In genomic region chr19:5789886-5790572, GRCh38 we compare ENCODE assay signal across 8 cellular contexts. TPM values are rescaled to one million over a fixed set of nuclear protein-coding genes. Genes with fewer than 3 reads are reported as not detected.
DNase-seq lines count a peak whose midpoint lies in the region; ATAC-seq, FAIRE-seq and TF ChIP-seq lines count a peak whose summit lies in the region.

No MANE protein-coding gene starts in this region.

- POLR2A ChIA-PET in HepG2 (lab: Yijun Ruan, JAX), result interaction anchor here (1.2 to 2.0 kb wide), 9 partner anchors 9 to 114 kb away, joined by 3 to 7 read pairs (median 4); partner anchors contain the start of genes CATSPERD, LONP1 and NDUFA11

- H3K4me3 ChIP-seq in astrocyte (ENCODE audit: insufficient read depth, low read depth, low read length) (peak overlapping the region; percentile 76), HepG2 (replicated peaks in 1 of 3; ENCODE audit: insufficient read depth in 1 of 3, low read depth in 2 of 3, low read length in 3 of 3) (peak overlapping the region; percentile 50 to 79 (median 63))

- peaks cover 7% of the 10 kb centered on the region for H3K4me1 ChIP-seq in astrocyte (ENCODE audit: insufficient read depth, low read length)
- peaks cover 29% of the 10 kb centered on the region for H3K4me1 ChIP-seq in HepG2 (ENCODE audit: insufficient read depth, low read length)

- H3K4me3 Mint-ChIP-seq in activated CD4-positive, alpha-beta T cell treated with anti-CD3 and anti-CD28 coated beads, Interleukin-2, amount 10 ng/mL, durations not matched to agents 24 days and 14 days, result peak overlapping the region; percentile 96
- H3K4me3 Mint-ChIP-seq in astrocyte (ENCODE audit: unreplicated experiment), result peak overlapping the region; percentile 98

- BruUV-seq in HepG2 (replicated peaks; lab: Mats Ljungman, UMichigan), result no TSS peak

- peak overlapping the region; percentile 100 for H3K27ac Mint-ChIP-seq in activated CD4-positive, alpha-beta T cell treated with anti-CD3 and anti-CD28 coated beads, Interleukin-2, amount 10 ng/mL, durations not matched to agents 24 days and 14 days
- H3K27ac Mint-ChIP-seq in astrocyte (ENCODE audit: unreplicated experiment), result peak overlapping the region; percentile 99

- in situ Hi-C loops in HepG2 (cut with HindIII; ENCODE audit: extremely low pct_ligation_motif_present, low pct_unique_long_range_greater_than_20kb), result no loop called here

- H3K36me3 Mint-ChIP-seq in activated CD4-positive, alpha-beta T cell treated with anti-CD3 and anti-CD28 coated beads, Interleukin-2, amount 10 ng/mL, durations not matched to agents 24 days and 14 days (ENCODE audit: low read depth), result peaks cover 42% of the 10 kb centered on the region
- peaks cover 9% of the 10 kb centered on the region for H3K36me3 Mint-ChIP-seq in astrocyte (ENCODE audit: low read depth, unreplicated experiment)

- H3K4me2 ChIP-seq in astrocyte (ENCODE audit: low read length), result peak overlapping the region; percentile 86
- H3K4me2 ChIP-seq in HepG2 (ENCODE audit: low read depth, low read length), result peak overlapping the region; percentile 92

- H4K20me1 ChIP-seq in astrocyte (ENCODE audit: insufficient read depth, low read length) (peaks cover 7% of the 10 kb centered on the region), HepG2 (ENCODE audit: insufficient read depth, low read length) (no peaks in the 10 kb centered on the region)

- H2AFZ ChIP-seq in astrocyte (ENCODE audit: low read depth, low read length) (no peak overlapping the region), HepG2 (ENCODE audit: low read length) (no peak overlapping the region)

- WGBS in HepG2 (ENCODE audit: low lambda C conversion rate), result 87% methylated on average over 22 of the region's 27 CpGs

- CTCF ChIA-PET in HepG2 (lab: Yijun Ruan, JAX; ENCODE audit: low intra/inter-chr PET ratio, low total read pairs), result no interaction called here

- peaks cover 3% of the 10 kb centered on the region for H3K9me3 Mint-ChIP-seq in activated CD4-positive, alpha-beta T cell treated with anti-CD3 and anti-CD28 coated beads, Interleukin-2, amount 10 ng/mL, durations not matched to agents 24 days and 14 days
- H3K9me3 Mint-ChIP-seq in astrocyte (ENCODE audit: unreplicated experiment), result peaks cover 2% of the 10 kb centered on the region

- H3K36me3 ChIP-seq in astrocyte (ENCODE audit: insufficient read depth, low read length), result peaks cover 5% of the 10 kb centered on the region
- H3K36me3 ChIP-seq in HepG2 (replicated peaks in 1 of 2; ENCODE audit: control insufficient read depth in 1 of 2, insufficient read depth in 2 of 2, low read length in 2 of 2), result peaks cover 17 to 40% of the 10 kb centered on the region in 2 experiments; a peak in 4 of 5 replicates

- H3K27me3 Mint-ChIP-seq in activated CD4-positive, alpha-beta T cell treated with anti-CD3 and anti-CD28 coated beads, Interleukin-2, amount 10 ng/mL, durations not matched to agents 24 days and 14 days, result no peaks in the 10 kb centered on the region
- H3K27me3 Mint-ChIP-seq in astrocyte (ENCODE audit: low read depth, unreplicated experiment), result no peaks in the 10 kb centered on the region

- no peak for ATAC-seq in HepG2
- ATAC-seq in HG03439 (IDR thresholded peaks at IDR 0.05; ENCODE audit: unreplicated experiment), result no peak

- no peaks in the 10 kb centered on the region for H3K9me3 ChIP-seq in astrocyte (ENCODE audit: insufficient read depth, low read depth, low read length)
- H3K9me3 ChIP-seq in HepG2 (ENCODE audit: low read length), result no peaks in the 10 kb centered on the region

- H3K27me3 ChIP-seq in astrocyte (ENCODE audit: insufficient read depth, low read length) (no peaks in the 10 kb centered on the region), HepG2 (ENCODE audit: control insufficient read depth in 1 of 2, insufficient read depth in 2 of 2, low read length in 2 of 2) (no peaks in the 10 kb centered on the region)

- intact Hi-C loops in activated CD4-positive, alpha-beta T cell treated with anti-CD3 and anti-CD28 coated beads, Interleukin-2, amount 10 ng/mL, durations not matched to agents 24 days and 14 days (cut with micrococcal nuclease), result loop anchor here (1.0 to 5.0 kb wide), 7 partner anchors 38 to 999 kb away; partner anchors contain the start of genes CATSPERD, FEM1A, LONP1 and MICOS13
- intact Hi-C loops in HepG2 (cut with micrococcal nuclease; ENCODE audit: unreplicated experiment), result loop anchor here (2.0 kb wide), 1 partner anchor 71 kb away; no protein-coding TSS in a partner anchor

- no peak for TF ChIP-seq RAD21 in HepG2 (CRISPR knock-in tag; IDR thresholded peaks at IDR 0.05)

- H3K27ac ChIP-seq in astrocyte (ENCODE audit: low read depth, low read length), result peak overlapping the region; percentile 91
- peak overlapping the region; percentile 93 for H3K27ac ChIP-seq in HepG2 (ENCODE audit: extremely low read length, insufficient read depth, low read length)
- H3K27ac ChIP-seq in temporal lobe (ENCODE audit: low read depth, low read length), result peak overlapping the region; percentile 93

- H3K9ac ChIP-seq in astrocyte (ENCODE audit: low read length) (peak overlapping the region; percentile 93), HepG2 (ENCODE audit: insufficient read depth, low read depth, low read length) (peak overlapping the region; percentile 86)

- H3K4me1 Mint-ChIP-seq in activated CD4-positive, alpha-beta T cell treated with anti-CD3 and anti-CD28 coated beads, Interleukin-2, amount 10 ng/mL, durations not matched to agents 24 days and 14 days, result peaks cover 12% of the 10 kb centered on the region
- peaks cover 5% of the 10 kb centered on the region for H3K4me1 Mint-ChIP-seq in astrocyte (ENCODE audit: low read depth, unreplicated experiment)

- TF ChIP-seq CTCF in astrocyte (IDR thresholded peaks at IDR 0.05; ENCODE audit: insufficient read depth, low read depth, low read length), result no peak
- TF ChIP-seq CTCF in HepG2 (CRISPR knock-in tag; IDR thresholded peaks at IDR 0.05), result no peak

- TF ChIP-seq EP300 in HepG2 (IDR thresholded peaks at IDR 0.05; ENCODE audit: low read depth in 2 of 2, low read length in 2 of 2) (no peak), HepG2 (CRISPR knock-in tag; IDR thresholded peaks at IDR 0.05; ENCODE audit: borderline replicate concordance) (no peak)

- H3K79me2 ChIP-seq in astrocyte (ENCODE audit: insufficient read depth, low read length) (peaks cover 9% of the 10 kb centered on the region), HepG2 (ENCODE audit: insufficient read depth, low read length) (no peaks in the 10 kb centered on the region)

- no peak for TF ChIP-seq POLR2A in HepG2 (IDR thresholded peaks at IDR 0.05; ENCODE audit: insufficient read depth in 1 of 2, low read depth in 2 of 2, low read length in 2 of 2)

- DNase-seq in activated CD4-positive, alpha-beta T cell treated with anti-CD3 and anti-CD28 coated beads, Interleukin-2, amount 10 ng/mL, durations not matched to agents 24 days and 14 days, result peak; percentile 65
- DNase-seq in activated CD4-positive, alpha-beta T cell treated with anti-CD3 and anti-CD28 coated beads, Interleukin-2, amount 50 U/mL, for 1 hour, result no peak
- DNase-seq in astrocyte (ENCODE audit: low read depth) (no peak), HepG2 (ENCODE audit: low spot score) (no peak), NCI-H82 treated with DMSO at 0.1 percent for 48 hours (lab: John Stamatoyannopoulos, UW; ENCODE audit: unreplicated experiment) (no peak), pons (ENCODE audit: low spot score) (no peak)

- no peak for FAIRE-seq in astrocyte (lab: Jason Lieb, UNC)
- FAIRE-seq in HepG2 (lab: Jason Lieb, UNC), result no peak

RNA-seq across cellular contexts. Expression of gene DUS3L, which starts 0.9 kb away (rescaled TPM):
- total RNA-seq in activated CD4-positive, alpha-beta T cell treated with anti-CD3 and anti-CD28 coated beads, Interleukin-2, amount 10 ng/mL, durations not matched to agents 24 days and 14 days, result 85.8 and 89.8 TPM in 2 replicates
- total RNA-seq in astrocyte, result 18.4 and 19.7 TPM in 2 replicates
- 20.6 and 25.1 TPM in 2 replicates for total RNA-seq in HepG2 (2016; rRNA removed; fragmentation: Illumina TruSeq; extraction: Trizol)
- total RNA-seq in HepG2 (2016; cell fraction: cytosol; rRNA removed; fragmentation: Illumina TruSeq; extraction: Trizol; ENCODE audit: low read depth), result 7.1 and 7.6 TPM in 2 replicates
- 19.2 and 25.0 TPM in 2 replicates for total RNA-seq in HepG2 (2016; cell fraction: insoluble cytoplasmic fraction; rRNA removed; fragmentation: Illumina TruSeq; extraction: Trizol)
- 8.0 and 8.5 TPM in 2 replicates for total RNA-seq in HepG2 (2016; cell fraction: membrane; rRNA removed; fragmentation: Illumina TruSeq; extraction: Trizol)
- 16.2 and 25.2 TPM in 2 replicates for total RNA-seq in HepG2 (2016; cell fraction: nucleus; rRNA removed; fragmentation: Illumina TruSeq; extraction: Trizol)
- 13.3 and 15.6 TPM in 2 replicates for polyA plus RNA-seq in HepG2 (2011; rRNA removed)
- 10.8 and 19.0 TPM in 2 replicates for polyA plus RNA-seq in HepG2 (2011; cell fraction: cytosol; rRNA removed)
- 82.5 and 110 TPM in 2 replicates for polyA plus RNA-seq in HepG2 (2011; cell fraction: nucleus; rRNA removed)
- polyA plus RNA-seq in HepG2 (2012), result 8.5 and 16.9 TPM in 2 replicates
- 2.4 and 3.1 TPM in 2 replicates for polyA plus RNA-seq in HepG2 (2016; cell fraction: cytosol; fragmentation: Illumina TruSeq; extraction: Trizol; ENCODE audit: low read depth)
- 18.3 and 18.8 TPM in 2 replicates for polyA plus RNA-seq in HepG2 (2016; cell fraction: insoluble cytoplasmic fraction; fragmentation: Illumina TruSeq; extraction: Trizol; ENCODE audit: low read depth)
- polyA plus RNA-seq in HepG2 (2016; cell fraction: membrane; fragmentation: Illumina TruSeq; extraction: Trizol; ENCODE audit: low read depth), result 6.3 TPM in 2 replicates
- polyA plus RNA-seq in HepG2 (2016; cell fraction: nucleus; fragmentation: Illumina TruSeq; extraction: Trizol; ENCODE audit: insufficient read depth, low read depth), result 41.4 and 60.6 TPM in 2 replicates
- 25.0 and 31.3 TPM in 2 replicates for polyA minus RNA-seq in HepG2 (2011; rRNA and poly(A)+ RNA removed; ENCODE audit: low replicate concordance)
- polyA minus RNA-seq in HepG2 (2011; cell fraction: cytosol; rRNA and poly(A)+ RNA removed), result 13.3 and 13.6 TPM in 2 replicates
- 16.8 and 28.8 TPM in 2 replicates for polyA minus RNA-seq in HepG2 (2011; cell fraction: nucleus; rRNA and poly(A)+ RNA removed)
- total RNA-seq in temporal lobe, result 12.0 TPM

RNA-seq across cellular contexts. Expression of gene PRR22, which starts 5.5 kb away (rescaled TPM):
- 6.7 and 7.5 TPM in 2 replicates for total RNA-seq in activated CD4-positive, alpha-beta T cell treated with anti-CD3 and anti-CD28 coated beads, Interleukin-2, amount 10 ng/mL, durations not matched to agents 24 days and 14 days
- 2.0 and 2.4 TPM in 2 replicates for total RNA-seq in astrocyte
- total RNA-seq in HepG2 (2016; rRNA removed; fragmentation: Illumina TruSeq; extraction: Trizol), result 0.77 and 2.3 TPM in 2 replicates
- total RNA-seq in HepG2 (2016; cell fraction: cytosol; rRNA removed; fragmentation: Illumina TruSeq; extraction: Trizol; ENCODE audit: low read depth), result 0.40 and 0.53 TPM in 2 replicates
- total RNA-seq in HepG2 (2016; cell fraction: insoluble cytoplasmic fraction; rRNA removed; fragmentation: Illumina TruSeq; extraction: Trizol), result 0.83 and 2.2 TPM in 2 replicates
- total RNA-seq in HepG2 (2016; cell fraction: membrane; rRNA removed; fragmentation: Illumina TruSeq; extraction: Trizol), result 0.68 and 0.93 TPM in 2 replicates
- total RNA-seq in HepG2 (2016; cell fraction: nucleus; rRNA removed; fragmentation: Illumina TruSeq; extraction: Trizol), result 2.2 and 2.6 TPM in 2 replicates
- 0.84 and 1.0 TPM in 2 replicates for polyA plus RNA-seq in HepG2 (2011; rRNA removed)
- polyA plus RNA-seq in HepG2 (2011; cell fraction: cytosol; rRNA removed), result 0.10 and 0.36 TPM in 2 replicates
- polyA plus RNA-seq in HepG2 (2011; cell fraction: nucleus; rRNA removed), result 9.3 and 11.4 TPM in 2 replicates
- polyA plus RNA-seq in HepG2 (2012), result 0.86 and 1.1 TPM in 2 replicates
- 0.27 and 0.43 TPM in 2 replicates for polyA plus RNA-seq in HepG2 (2016; cell fraction: cytosol; fragmentation: Illumina TruSeq; extraction: Trizol; ENCODE audit: low read depth)
- 1.2 and 2.0 TPM in 2 replicates for polyA plus RNA-seq in HepG2 (2016; cell fraction: insoluble cytoplasmic fraction; fragmentation: Illumina TruSeq; extraction: Trizol; ENCODE audit: low read depth)
- 0.66 and 0.97 TPM in 2 replicates for polyA plus RNA-seq in HepG2 (2016; cell fraction: membrane; fragmentation: Illumina TruSeq; extraction: Trizol; ENCODE audit: low read depth)
- polyA plus RNA-seq in HepG2 (2016; cell fraction: nucleus; fragmentation: Illumina TruSeq; extraction: Trizol; ENCODE audit: insufficient read depth, low read depth), result 10.5 and 11.2 TPM in 2 replicates
- polyA minus RNA-seq in HepG2 (2011; rRNA and poly(A)+ RNA removed; ENCODE audit: low replicate concordance), result 0.35 and 0.70 TPM in 2 replicates
- polyA minus RNA-seq in HepG2 (2011; cell fraction: cytosol; rRNA and poly(A)+ RNA removed), result 0.59 and 0.62 TPM in 2 replicates
- 0.62 and 1.7 TPM in 2 replicates for polyA minus RNA-seq in HepG2 (2011; cell fraction: nucleus; rRNA and poly(A)+ RNA removed)
- 0.25 TPM for total RNA-seq in temporal lobe

RNA-seq across cellular contexts. Expression of gene NRTN, which starts 14.8 kb away (rescaled TPM):
- 0.47 and 0.61 TPM in 2 replicates for total RNA-seq in activated CD4-positive, alpha-beta T cell treated with anti-CD3 and anti-CD28 coated beads, Interleukin-2, amount 10 ng/mL, durations not matched to agents 24 days and 14 days
- total RNA-seq in astrocyte (0.62 and 0.66 TPM in 2 replicates), HepG2 (2016; rRNA removed; fragmentation: Illumina TruSeq; extraction: Trizol) (3.2 and 4.1 TPM in 2 replicates), temporal lobe (0.25 TPM)
- 6.3 and 6.9 TPM in 2 replicates for total RNA-seq in HepG2 (2016; cell fraction: cytosol; rRNA removed; fragmentation: Illumina TruSeq; extraction: Trizol; ENCODE audit: low read depth)
- 3.3 and 3.6 TPM in 2 replicates for total RNA-seq in HepG2 (2016; cell fraction: insoluble cytoplasmic fraction; rRNA removed; fragmentation: Illumina TruSeq; extraction: Trizol)
- 11.2 and 12.2 TPM in 2 replicates for total RNA-seq in HepG2 (2016; cell fraction: membrane; rRNA removed; fragmentation: Illumina TruSeq; extraction: Trizol)
- 1.9 TPM in 2 replicates for total RNA-seq in HepG2 (2016; cell fraction: nucleus; rRNA removed; fragmentation: Illumina TruSeq; extraction: Trizol)
- 5.3 and 7.3 TPM in 2 replicates for polyA plus RNA-seq in HepG2 (2011; rRNA removed)
- 3.3 and 7.0 TPM in 2 replicates for polyA plus RNA-seq in HepG2 (2011; cell fraction: cytosol; rRNA removed)
- 5.3 and 5.4 TPM in 2 replicates for polyA plus RNA-seq in HepG2 (2011; cell fraction: nucleus; rRNA removed)
- 3.3 and 6.4 TPM in 2 replicates for polyA plus RNA-seq in HepG2 (2012)
- polyA plus RNA-seq in HepG2 (2016; cell fraction: cytosol; fragmentation: Illumina TruSeq; extraction: Trizol; ENCODE audit: low read depth), result 9.7 and 9.9 TPM in 2 replicates
- 4.5 and 4.6 TPM in 2 replicates for polyA plus RNA-seq in HepG2 (2016; cell fraction: insoluble cytoplasmic fraction; fragmentation: Illumina TruSeq; extraction: Trizol; ENCODE audit: low read depth)
- 13.7 and 14.4 TPM in 2 replicates for polyA plus RNA-seq in HepG2 (2016; cell fraction: membrane; fragmentation: Illumina TruSeq; extraction: Trizol; ENCODE audit: low read depth)
- polyA plus RNA-seq in HepG2 (2016; cell fraction: nucleus; fragmentation: Illumina TruSeq; extraction: Trizol; ENCODE audit: insufficient read depth, low read depth), result 2.8 and 4.0 TPM in 2 replicates
- 0.14 and 10.3 TPM in 2 replicates for polyA minus RNA-seq in HepG2 (2011; rRNA and poly(A)+ RNA removed; ENCODE audit: low replicate concordance)
- 5.2 and 5.8 TPM in 2 replicates for polyA minus RNA-seq in HepG2 (2011; cell fraction: cytosol; rRNA and poly(A)+ RNA removed)
- 1.2 and 1.8 TPM in 2 replicates for polyA minus RNA-seq in HepG2 (2011; cell fraction: nucleus; rRNA and poly(A)+ RNA removed)

RNA-seq across cellular contexts. Expression of gene FUT6, which starts 49.5 kb away (rescaled TPM):
- total RNA-seq in activated CD4-positive, alpha-beta T cell treated with anti-CD3 and anti-CD28 coated beads, Interleukin-2, amount 10 ng/mL, durations not matched to agents 24 days and 14 days, result not detected in 2 replicates
- total RNA-seq in astrocyte, result 0.09 TPM in 1 of 2 replicates, not detected in the other
- 5.0 and 8.2 TPM in 2 replicates for total RNA-seq in HepG2 (2016; rRNA removed; fragmentation: Illumina TruSeq; extraction: Trizol)
- total RNA-seq in HepG2 (2016; cell fraction: cytosol; rRNA removed; fragmentation: Illumina TruSeq; extraction: Trizol; ENCODE audit: low read depth), result 0.97 and 1.6 TPM in 2 replicates
- total RNA-seq in HepG2 (2016; cell fraction: insoluble cytoplasmic fraction; rRNA removed; fragmentation: Illumina TruSeq; extraction: Trizol), result 5.0 and 7.9 TPM in 2 replicates
- 3.2 and 4.2 TPM in 2 replicates for total RNA-seq in HepG2 (2016; cell fraction: membrane; rRNA removed; fragmentation: Illumina TruSeq; extraction: Trizol)
- 5.8 and 8.5 TPM in 2 replicates for total RNA-seq in HepG2 (2016; cell fraction: nucleus; rRNA removed; fragmentation: Illumina TruSeq; extraction: Trizol)
- polyA plus RNA-seq in HepG2 (2011; rRNA removed), result 27.7 and 53.3 TPM in 2 replicates
- polyA plus RNA-seq in HepG2 (2011; cell fraction: cytosol; rRNA removed), result 33.1 and 34.4 TPM in 2 replicates
- polyA plus RNA-seq in HepG2 (2011; cell fraction: nucleus; rRNA removed), result 43.6 and 59.1 TPM in 2 replicates
- polyA plus RNA-seq in HepG2 (2012), result 15.4 and 18.7 TPM in 2 replicates
- 0.97 and 1.0 TPM in 2 replicates for polyA plus RNA-seq in HepG2 (2016; cell fraction: cytosol; fragmentation: Illumina TruSeq; extraction: Trizol; ENCODE audit: low read depth)
- 5.1 and 6.0 TPM in 2 replicates for polyA plus RNA-seq in HepG2 (2016; cell fraction: insoluble cytoplasmic fraction; fragmentation: Illumina TruSeq; extraction: Trizol; ENCODE audit: low read depth)
- polyA plus RNA-seq in HepG2 (2016; cell fraction: membrane; fragmentation: Illumina TruSeq; extraction: Trizol; ENCODE audit: low read depth), result 3.2 and 3.6 TPM in 2 replicates
- 11.4 and 11.8 TPM in 2 replicates for polyA plus RNA-seq in HepG2 (2016; cell fraction: nucleus; fragmentation: Illumina TruSeq; extraction: Trizol; ENCODE audit: insufficient read depth, low read depth)
- 80.4 TPM in 1 of 2 replicates, not detected in the other for polyA minus RNA-seq in HepG2 (2011; rRNA and poly(A)+ RNA removed; ENCODE audit: low replicate concordance)
- polyA minus RNA-seq in HepG2 (2011; cell fraction: cytosol; rRNA and poly(A)+ RNA removed), result 21.4 and 25.8 TPM in 2 replicates
- polyA minus RNA-seq in HepG2 (2011; cell fraction: nucleus; rRNA and poly(A)+ RNA removed), result 22.5 and 47.7 TPM in 2 replicates
- not detected for total RNA-seq in temporal lobe
